Comparison of ENCODE assay signal across 9 cellular contexts in the genomic region with DNA sequence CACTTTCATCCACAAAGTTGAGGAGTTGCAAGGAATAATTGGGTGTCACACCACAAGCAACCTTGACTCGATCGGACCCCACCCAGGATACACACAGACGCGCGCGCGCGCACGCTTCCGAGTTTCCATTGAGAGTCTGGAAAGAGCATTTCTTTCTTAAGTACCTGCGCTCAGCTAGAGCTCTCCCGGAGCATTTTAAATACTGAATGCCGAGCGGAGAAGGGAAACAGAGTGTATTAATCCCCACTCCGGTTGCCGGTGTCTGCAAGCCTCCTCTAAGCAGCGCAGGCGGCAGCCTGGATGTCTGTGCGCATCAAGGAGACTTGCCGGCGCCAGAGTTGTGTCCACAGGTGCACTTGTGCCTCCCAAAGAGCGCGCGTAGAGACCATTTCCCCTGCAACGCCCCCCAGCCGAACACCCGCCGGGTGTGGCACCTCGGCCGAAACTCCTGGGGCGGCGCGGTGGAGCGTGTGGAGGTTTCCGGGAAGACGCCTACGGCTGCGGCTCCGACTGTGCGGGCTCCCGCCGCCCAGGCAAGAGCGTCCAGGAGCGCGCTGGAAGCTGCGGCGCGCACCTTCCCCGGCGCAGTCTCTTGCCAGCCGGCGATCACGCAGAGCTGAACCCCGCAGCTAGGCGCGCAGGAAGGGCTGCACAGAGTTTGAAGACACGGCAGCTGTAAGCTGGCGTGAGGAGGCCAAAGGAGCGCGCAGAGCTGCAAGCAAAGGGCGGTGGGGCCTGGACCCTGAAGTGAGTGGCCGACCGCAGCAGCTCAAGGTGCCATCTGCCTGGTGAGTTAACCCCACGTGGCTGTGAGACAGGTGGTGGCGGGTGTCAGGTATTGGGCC. TPM values are rescaled to one million over a fixed set of nuclear protein-coding genes. Genes with fewer than 3 reads are reported as not detected.
A peak's percentile ranks its signal among the peaks of the same experiment; 100 is the strongest.
DNase-seq lines count a peak whose midpoint lies in the region; ATAC-seq and TF ChIP-seq lines count a peak whose summit lies in the region.
"Had no signal": no experiment of that assay in that cellular context is flagged by ENCODE, and none has a peak within 500 bp of the region (broad histone marks: within the 10 kb centered on the region; RNA-seq: fewer than 3 reads in every experiment).

No MANE protein-coding gene starts in this region.

- peaks cover 77% of the 10 kb centered on the region for H3K27me3 Mint-ChIP-seq in CD4-positive, alpha-beta T cell

- no peak for TF ChIP-seq CTCF in stomach (IDR thresholded peaks at IDR 0.05)
- TF ChIP-seq CTCF in CD4-positive, alpha-beta T cell (IDR thresholded peaks at IDR 0.05), result no peak

- H3K4me1 ChIP-seq in iPS-20b (ENCODE audit: insufficient read depth, low read length) (peaks cover 15% of the 10 kb centered on the region; the same call in 1 of the 2 replicates), stomach (peaks cover 22 to 58% (median 45%) of the 10 kb centered on the region in 4 donors)

- ATAC-seq in CD4-positive, alpha-beta T cell (ENCODE audit: poor library complexity), result no peak

- TF ChIP-seq POLR2A in stomach (IDR thresholded peaks at IDR 0.05), result no peak

- H3K27ac ChIP-seq in iPS-20b (ENCODE audit: low read length) (no peak overlapping the region), stomach (no peak overlapping the region)
- no peak overlapping the region for H3K27ac ChIP-seq in CD4-positive, alpha-beta T cell (ENCODE audit: low read depth, low read length)

- POLR2A ChIA-PET in CD4-positive, alpha-beta T cell (lab: Charles Lee), result no interaction called here

- H3K9me3 ChIP-seq in iPS-20b (ENCODE audit: insufficient read depth, low read depth, low read length) (no peaks in the 10 kb centered on the region), stomach (peaks cover 0 to 14% (median 5%) of the 10 kb centered on the region in 4 donors)
- peaks cover 5% of the 10 kb centered on the region for H3K9me3 ChIP-seq in CD4-positive, alpha-beta T cell (ENCODE audit: control insufficient read depth, low read length)

- H3K36me3 Mint-ChIP-seq in CD4-positive, alpha-beta T cell (ENCODE audit: low read depth), result no peaks in the 10 kb centered on the region

- H3K36me3 ChIP-seq in iPS-20b (ENCODE audit: insufficient read depth, low read depth, low read length) (no peaks in the 10 kb centered on the region), stomach (no peaks in the 10 kb centered on the region)

- peak overlapping the region; percentile 68; the same call in 1 of the 2 replicates for H3K9ac ChIP-seq in iPS-20b (ENCODE audit: low read depth, low read length)

- 2 to 5% (median 4%) methylated on average over 34 to 65 of the region's 65 CpGs for WGBS in stomach, 5 donors

- H3K27ac Mint-ChIP-seq in CD4-positive, alpha-beta T cell, result no peak overlapping the region

- H3K4me3 ChIP-seq in iPS-20b (ENCODE audit: low read length), result peak overlapping the region; percentile 67
- H3K4me3 ChIP-seq in stomach, result peak overlapping the region; percentile 12 to 49 (median 22)

- H3K27me3 ChIP-seq in iPS-20b (ENCODE audit: insufficient read depth, low read length), result peaks cover 100% of the 10 kb centered on the region
- H3K27me3 ChIP-seq in stomach, result peaks cover 52 to 100% (median 96%) of the 10 kb centered on the region in 3 donors
- H3K27me3 ChIP-seq in CD4-positive, alpha-beta T cell (ENCODE audit: control insufficient read depth, insufficient read depth, low read length), result peaks cover 93% of the 10 kb centered on the region

- H3K4me3 Mint-ChIP-seq in CD4-positive, alpha-beta T cell, result no peak overlapping the region

- intact Hi-C loops in stomach (cut with DNase I; ENCODE audit: low total_unique reads), result no loop called here
- intact Hi-C loops in CD4-positive, alpha-beta T cell (cut with DNase I, micrococcal nuclease), result no loop called here

- no peak for TF ChIP-seq EP300 in stomach (IDR thresholded peaks at IDR 0.05)

- peaks cover 3% of the 10 kb centered on the region for H3K4me1 Mint-ChIP-seq in CD4-positive, alpha-beta T cell (ENCODE audit: low read depth)

- CTCF ChIA-PET in CD4-positive, alpha-beta T cell (lab: Charles Lee), result no interaction called here

- DNase-seq in NCI-H2029 (lab: John Stamatoyannopoulos, UW) (peak; percentile 36), NCI-H2029 treated with DMSO at 0.1 percent for 48 hours (lab: John Stamatoyannopoulos, UW) (no peak), RKO (ENCODE audit: low spot score) (peak; percentile 43), stomach (no peak), Kasumi-1 (lab: John Stamatoyannopoulos, UW) (no peak)
- DNase-seq in CD4-positive, alpha-beta T cell, result no peak
- DNase-seq in stimulated activated CD4-positive, alpha-beta T cell treated with anti-CD3 and anti-CD28 coated beads, Interleukin-2, amount 100 ng/mL, for 24 hours, result no peak

- no peaks in the 10 kb centered on the region for H3K9me3 Mint-ChIP-seq in CD4-positive, alpha-beta T cell

RNA-seq across cellular contexts. Expression of a gene that starts 1.1 kb away (rescaled TPM):
- total RNA-seq in stomach, result not detected
- not detected for polyA plus RNA-seq in stomach
- total RNA-seq in CD4-positive, alpha-beta T cell, result not detected
- total RNA-seq: dermis microvascular lymphatic vessel endothelial cell had no signal

Comparison
In these comparisons a context has a peak if more than half of its experiments do, and no peak if none do; other contexts are left out.
1. DNase-seq: peak in NCI-H2029 (single experiment) and RKO (single experiment); none in NCI-H2029 treated with DMSO at 0.1 percent for 48 hours (single experiment), stomach (single experiment), Kasumi-1 (0 of 2), CD4-positive, alpha-beta T cell (0 of 10) and stimulated activated CD4-positive, alpha-beta T cell treated with anti-CD3 and anti-CD28 coated beads, Interleukin-2, amount 100 ng/mL, for 24 hours (0 of 2).